Comparison of ENCODE assay signal across 2 cellular contexts in the genomic region with DNA sequence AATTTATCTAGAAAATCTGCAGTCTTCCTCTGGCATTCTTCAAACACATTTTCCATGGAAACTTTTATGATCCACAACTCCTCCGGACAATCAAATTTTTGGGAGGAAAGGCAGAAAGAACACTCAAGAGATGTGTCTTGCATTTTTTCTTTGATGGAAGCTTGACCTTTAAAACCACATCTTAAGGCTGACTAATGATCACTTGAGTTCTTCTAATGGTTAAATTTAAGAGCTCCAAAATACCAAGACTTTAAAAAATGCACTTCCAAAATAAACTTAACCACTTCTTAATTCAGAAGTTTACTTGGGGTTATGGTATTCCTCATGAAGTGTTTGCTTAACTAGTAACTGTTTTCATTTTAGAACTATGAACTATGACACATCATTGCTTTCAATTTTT.
TF ChIP-seq lines count a peak whose summit lies in the region.

No MANE protein-coding gene starts in this region.

TF ChIP-seq in IMR-90, 13 proteins besides CTCF, POLR2A, EP300 and RAD21:
- no peak for TF ChIP-seq SMC3 (IDR thresholded peaks at IDR 0.05; ENCODE audit: low read depth, low read length)
- TF ChIP-seq FOS (IDR thresholded peaks at IDR 0.05; ENCODE audit: low read depth, low read length), result no peak
- TF ChIP-seq RCOR1 (IDR thresholded peaks at IDR 0.05; ENCODE audit: insufficient replicate concordance, low read length), result no peak
- TF ChIP-seq NFE2L2 (IDR thresholded peaks at IDR 0.05; ENCODE audit: low read depth, low read length), result no peak
- TF ChIP-seq CEBPB (IDR thresholded peaks at IDR 0.05; ENCODE audit: low read depth, low read length), result no peak
- TF ChIP-seq CHD1 (IDR thresholded peaks at IDR 0.05; ENCODE audit: low read depth, low read length), result no peak
- no peak for TF ChIP-seq MAFK (IDR thresholded peaks at IDR 0.05; ENCODE audit: low read depth, low read length)
- TF ChIP-seq, protein P1, sequence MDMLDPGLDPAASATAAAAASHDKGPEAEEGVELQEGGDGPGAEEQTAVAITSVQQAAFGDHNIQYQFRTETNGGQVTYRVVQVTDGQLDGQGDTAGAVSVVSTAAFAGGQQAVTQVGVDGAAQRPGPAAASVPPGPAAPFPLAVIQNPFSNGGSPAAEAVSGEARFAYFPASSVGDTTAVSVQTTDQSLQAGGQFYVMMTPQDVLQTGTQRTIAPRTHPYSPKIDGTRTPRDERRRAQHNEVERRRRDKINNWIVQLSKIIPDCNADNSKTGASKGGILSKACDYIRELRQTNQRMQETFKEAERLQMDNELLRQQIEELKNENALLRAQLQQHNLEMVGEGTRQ (IDR thresholded peaks at IDR 0.05; ENCODE audit: low read depth, low read length), result no peak
- TF ChIP-seq MAZ (IDR thresholded peaks at IDR 0.05; ENCODE audit: borderline replicate concordance, low read depth, low read length), result no peak
- TF ChIP-seq, protein P2, sequence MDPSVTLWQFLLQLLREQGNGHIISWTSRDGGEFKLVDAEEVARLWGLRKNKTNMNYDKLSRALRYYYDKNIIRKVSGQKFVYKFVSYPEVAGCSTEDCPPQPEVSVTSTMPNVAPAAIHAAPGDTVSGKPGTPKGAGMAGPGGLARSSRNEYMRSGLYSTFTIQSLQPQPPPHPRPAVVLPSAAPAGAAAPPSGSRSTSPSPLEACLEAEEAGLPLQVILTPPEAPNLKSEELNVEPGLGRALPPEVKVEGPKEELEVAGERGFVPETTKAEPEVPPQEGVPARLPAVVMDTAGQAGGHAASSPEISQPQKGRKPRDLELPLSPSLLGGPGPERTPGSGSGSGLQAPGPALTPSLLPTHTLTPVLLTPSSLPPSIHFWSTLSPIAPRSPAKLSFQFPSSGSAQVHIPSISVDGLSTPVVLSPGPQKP (IDR thresholded peaks at IDR 0.05; ENCODE audit: borderline replicate concordance, low read depth, low read length), result no peak
- no peak for TF ChIP-seq RFX5 (IDR thresholded peaks at IDR 0.05; ENCODE audit: low read depth, low read length)
- TF ChIP-seq BHLHE40 (IDR thresholded peaks at IDR 0.05; ENCODE audit: low read depth, low read length), result no peak
- TF ChIP-seq MXI1 (IDR thresholded peaks at IDR 0.05; ENCODE audit: borderline replicate concordance, low read depth, low read length), result no peak
TF ChIP-seq in IMR-90: peak in this region for 0.

TF ChIP-seq in HepG2, 621 proteins besides CTCF, POLR2A, EP300 and RAD21:
- TF ChIP-seq, protein P3, sequence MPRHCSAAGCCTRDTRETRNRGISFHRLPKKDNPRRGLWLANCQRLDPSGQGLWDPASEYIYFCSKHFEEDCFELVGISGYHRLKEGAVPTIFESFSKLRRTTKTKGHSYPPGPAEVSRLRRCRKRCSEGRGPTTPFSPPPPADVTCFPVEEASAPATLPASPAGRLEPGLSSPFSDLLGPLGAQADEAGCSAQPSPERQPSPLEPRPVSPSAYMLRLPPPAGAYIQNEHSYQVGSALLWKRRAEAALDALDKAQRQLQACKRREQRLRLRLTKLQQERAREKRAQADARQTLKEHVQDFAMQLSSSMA (CRISPR knock-in tag; IDR thresholded peaks at IDR 0.05), result no peak
- no peak for TF ChIP-seq GATAD2A (CRISPR knock-in tag; IDR thresholded peaks at IDR 0.05)
- TF ChIP-seq MTA1 (CRISPR knock-in tag; IDR thresholded peaks at IDR 0.05; ENCODE audit: borderline replicate concordance), result no peak
- no peak for TF ChIP-seq ZNF282 (IDR thresholded peaks at IDR 0.05; ENCODE audit: partially characterized antibody)
- TF ChIP-seq MIER2 (CRISPR knock-in tag; IDR thresholded peaks at IDR 0.05), result no peak
- TF ChIP-seq ZNF432 (CRISPR knock-in tag; IDR thresholded peaks at IDR 0.05; ENCODE audit: borderline replicate concordance), result no peak
- no peak for TF ChIP-seq ZBTB3 (CRISPR knock-in tag; IDR thresholded peaks at IDR 0.05; ENCODE audit: borderline replicate concordance, low read depth)
TF ChIP-seq in HepG2: peak in this region for 0.
